Comparison of ENCODE assay signal across 16 cellular contexts in the genomic region with DNA sequence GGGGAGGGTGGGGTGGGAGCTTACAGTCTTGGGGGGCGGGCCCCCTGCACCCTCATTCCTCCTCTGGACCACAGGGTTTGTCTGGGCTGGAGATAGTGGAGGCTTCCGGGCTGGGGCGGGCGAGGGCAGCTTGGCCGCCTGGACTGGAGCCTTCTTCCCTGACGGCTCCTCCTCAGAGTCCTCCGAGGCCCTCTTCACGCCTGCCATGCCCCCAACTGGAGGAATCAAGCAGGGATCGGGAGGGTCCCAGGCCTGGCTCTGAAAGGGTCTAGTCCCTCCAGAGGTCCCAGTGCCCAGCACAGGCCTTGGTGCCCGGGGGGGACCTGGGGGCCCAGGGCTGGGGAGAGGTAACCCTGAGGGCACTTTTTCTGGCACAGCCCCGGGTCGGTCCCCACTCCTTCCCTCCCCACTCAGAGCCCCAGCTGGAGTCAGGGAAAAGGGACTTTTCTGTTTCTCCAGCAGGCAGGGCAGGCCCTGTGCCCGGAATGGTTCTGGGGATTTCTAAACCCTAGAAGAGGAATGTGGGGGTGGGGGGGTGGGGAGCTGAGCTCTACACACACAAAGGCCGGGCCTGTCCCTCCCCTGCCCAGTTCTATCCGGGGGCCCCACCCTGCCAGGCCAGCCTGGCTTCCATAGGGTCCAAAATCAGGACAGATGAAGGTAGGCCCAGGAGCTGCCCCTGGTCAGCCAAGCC. TPM values are rescaled to one million over a fixed set of nuclear protein-coding genes. Genes with fewer than 3 reads are reported as not detected.
DNase-seq lines count a peak whose midpoint lies in the region; ATAC-seq and TF ChIP-seq lines count a peak whose summit lies in the region.
"Had no signal": no experiment of that assay in that cellular context is flagged by ENCODE, and none has a peak within 500 bp of the region (broad histone marks: within the 10 kb centered on the region; RNA-seq: fewer than 3 reads in every experiment).

No MANE protein-coding gene starts in this region.

- H3K36me3 Mint-ChIP-seq in activated T-cell treated with anti-CD3 and anti-CD28 coated beads, Interleukin-2, amount 50 U/mL, for 72 hours (ENCODE audit: insufficient read depth in 2 of 2): no peaks in the 10 kb centered on the region
- H3K36me3 Mint-ChIP-seq: CD14-positive monocyte, type B pancreatic cell had no signal

- H3K4me3 Mint-ChIP-seq in activated T-cell treated with anti-CD3 and anti-CD28 coated beads, Interleukin-2, amount 50 U/mL, for 72 hours: no peak overlapping the region
- H3K4me3 Mint-ChIP-seq: activated T-helper 1 cell treated with anti-CD3 and anti-CD28 coated beads, Interleukin-12 subunit alpha, Interleukin-12 subunit beta, Interleukin-2, Interleukin-4 antibody, amounts not matched to agents 30 ng/mL and 10 ng/mL and 1 ng/mL, durations not matched to agents 14 hours and 24 hours and 36 hours; CD14-positive monocyte; type B pancreatic cell had no signal

- TF ChIP-seq CTCF in cardiac fibroblast (IDR thresholded peaks at IDR 0.05; ENCODE audit: low read depth, low read length) (no peak), GM20000 (IDR thresholded peaks at IDR 0.05; ENCODE audit: extremely low read depth, missing control alignments) (no peak)

- no peak for ATAC-seq in HG03039 (IDR thresholded peaks at IDR 0.05; ENCODE audit: unreplicated experiment)
- no peak for ATAC-seq in activated T-cell treated with anti-CD3 and anti-CD28 coated beads, Interleukin-2, amount 50 U/mL, for 72 hours (replicated peaks in 1 of 2)

- H3K4me3 ChIP-seq in cardiac fibroblast (replicated peaks in 1 of 2; ENCODE audit: low read depth in 2 of 2, low read length in 2 of 2) (no peak overlapping the region), skin epidermis (no peak overlapping the region)
- H3K4me3 ChIP-seq: K562 had no signal

- no peaks in the 10 kb centered on the region for H3K27me3 Mint-ChIP-seq in activated T-cell treated with anti-CD3 and anti-CD28 coated beads, Interleukin-2, amount 50 U/mL, for 72 hours (ENCODE audit: low read depth)
- H3K27me3 Mint-ChIP-seq: type B pancreatic cell had no signal

- no peaks in the 10 kb centered on the region for H3K4me1 Mint-ChIP-seq in activated T-cell treated with anti-CD3 and anti-CD28 coated beads, Interleukin-2, amount 50 U/mL, for 72 hours (ENCODE audit: low read depth)
- H3K4me1 Mint-ChIP-seq: CD14-positive monocyte had no signal

- DNase-seq in Ammon's horn (ENCODE audit: low spot score): peak; percentile 75
- peak; percentile 32 to 57 for DNase-seq in cardiac fibroblast (ENCODE audit: low read depth in 2 of 2)
- DNase-seq in iris pigment epithelial cell (ENCODE audit: low read depth): peak; percentile 57
- DNase-seq in activated T-cell treated with anti-CD3 and anti-CD28 coated beads for 4 hours: no peak
- DNase-seq in activated T-cell treated with anti-CD3 and anti-CD28 coated beads, Interleukin-2, amount 50 U/mL, for 72 hours: no peak
- no peak for DNase-seq in GM20000 (ENCODE audit: low spot score)
- DNase-seq: activated CD4-positive, alpha-beta T cell treated with anti-CD3 and anti-CD28 coated beads for 48 hours; effector CD8-positive, alpha-beta T cell; NCI-H1436 treated with DMSO at 0.1 percent for 48 hours; NCI-H510A treated with DMSO at 0.1 percent for 48 hours had no signal

- peak overlapping the region in 13 of 21 experiments; percentile 14 to 76 (median 49) for H3K27ac ChIP-seq in skin epidermis

- no peaks in the 10 kb centered on the region for H3K9me3 Mint-ChIP-seq in activated T-cell treated with anti-CD3 and anti-CD28 coated beads, Interleukin-2, amount 50 U/mL, for 72 hours
- H3K9me3 Mint-ChIP-seq: activated T-helper 1 cell treated with anti-CD3 and anti-CD28 coated beads, Interleukin-12 subunit alpha, Interleukin-12 subunit beta, Interleukin-2, Interleukin-4 antibody, amounts not matched to agents 30 ng/mL and 10 ng/mL and 1 ng/mL, durations not matched to agents 14 hours and 24 hours and 36 hours; CD14-positive monocyte; type B pancreatic cell had no signal

- H3K27ac Mint-ChIP-seq in activated T-cell treated with anti-CD3 and anti-CD28 coated beads, Interleukin-2, amount 50 U/mL, for 72 hours: no peak overlapping the region
- H3K27ac Mint-ChIP-seq: activated T-helper 1 cell treated with anti-CD3 and anti-CD28 coated beads, Interleukin-12 subunit alpha, Interleukin-12 subunit beta, Interleukin-2, Interleukin-4 antibody, amounts not matched to agents 30 ng/mL and 10 ng/mL and 1 ng/mL, durations not matched to agents 14 hours and 24 hours and 36 hours; type B pancreatic cell had no signal

RNA-seq across cellular contexts. Expression of gene MICALL2, which starts 11.6 kb away (rescaled TPM):
- 1 to 10 TPM; 3.5 to 3.7 TPM for total RNA-seq in activated T-cell treated with anti-CD3 and anti-CD28 coated beads, Interleukin-2, amount 50 U/mL, for 72 hours

RNA-seq across cellular contexts. Expression of gene INTS1, which starts 56.5 kb away (rescaled TPM):
- total RNA-seq in activated T-cell treated with anti-CD3 and anti-CD28 coated beads, Interleukin-2, amount 50 U/mL, for 72 hours: 10 to 100 TPM; 57.0 to 63.9 TPM

Comparison
In these comparisons a context has a peak if more than half of its experiments do, and no peak if none do; other contexts are left out.
1. DNase-seq: peak in Ammon's horn (single experiment), cardiac fibroblast (2 of 2) and iris pigment epithelial cell (single experiment); none in activated T-cell treated with anti-CD3 and anti-CD28 coated beads for 4 hours (single experiment), activated T-cell treated with anti-CD3 and anti-CD28 coated beads, Interleukin-2, amount 50 U/mL, for 72 hours (0 of 2) and GM20000 (single experiment).